10 cellular contexts compared by ENCODE assay signal in genomic region chrX:40278340-40279090, GRCh38.
DNase-seq lines count a peak whose midpoint lies in the region; ATAC-seq and TF ChIP-seq lines count a peak whose summit lies in the region.
"Had no signal": no experiment of that assay in that cellular context is flagged by ENCODE, and none has a peak within 500 bp of the region (broad histone marks: within the 10 kb centered on the region; RNA-seq: fewer than 3 reads in every experiment).

No MANE protein-coding gene starts in this region.

- POLR2A ChIA-PET in T-cell (lab: Charles Lee), result interaction anchor here (0.6 to 0.7 kb wide), 2 partner anchors 102 to 1962 kb away, joined by 3 to 5 read pairs; no protein-coding TSS in a partner anchor

- no peak overlapping the region for H3K27ac ChIP-seq in lower lobe of right lung

- H3K36me3 Mint-ChIP-seq in T-cell (no peaks in the 10 kb centered on the region), glutamatergic neuron (ENCODE audit: unreplicated experiment) (no peaks in the 10 kb centered on the region)
- no peaks in the 10 kb centered on the region for H3K36me3 Mint-ChIP-seq in activated T-helper 17 cell treated with anti-CD3 and anti-CD28 coated beads, Interleukin-2, amount 50 U/mL, for 72 hours (ENCODE audit: low read depth)

- no peaks in the 10 kb centered on the region for H3K36me3 ChIP-seq in lower lobe of right lung

- CTCF ChIA-PET in T-cell (lab: Charles Lee), result interaction anchor here (0.5 to 1.0 kb wide), 3 partner anchors 342 to 731 kb away, joined by 3 read pairs; no protein-coding TSS in a partner anchor

- intact Hi-C loops in lower lobe of right lung (cut with DNase I), result no loop called here

- H3K4me3 Mint-ChIP-seq in T-cell (peak overlapping the region in 1 of 3 donors; percentile 13), glutamatergic neuron (ENCODE audit: unreplicated experiment) (no peak overlapping the region)
- H3K4me3 Mint-ChIP-seq in activated T-helper 17 cell treated with anti-CD3 and anti-CD28 coated beads, Interleukin-2, amount 50 U/mL, for 72 hours, result peak overlapping the region; percentile 43
- H3K4me3 Mint-ChIP-seq: B cell had no signal

- TF ChIP-seq CTCF in AG10803 (conservative IDR thresholded peaks at IDR 0.05; ENCODE audit: low read length) (no peak), lower lobe of right lung (IDR thresholded peaks at IDR 0.05) (no peak), glutamatergic neuron (IDR thresholded peaks at IDR 0.05; ENCODE audit: partially characterized antibody, unreplicated experiment) (no peak)

- H3K27me3 ChIP-seq in lower lobe of right lung (ENCODE audit: low read depth), result no peaks in the 10 kb centered on the region

- H3K27me3 Mint-ChIP-seq in T-cell (peaks cover 0 to 11% of the 10 kb centered on the region in 2 donors), glutamatergic neuron (ENCODE audit: unreplicated experiment) (no peaks in the 10 kb centered on the region)
- H3K27me3 Mint-ChIP-seq in activated T-helper 17 cell treated with anti-CD3 and anti-CD28 coated beads, Interleukin-2, amount 50 U/mL, for 72 hours, result no peaks in the 10 kb centered on the region
- H3K27me3 Mint-ChIP-seq: B cell had no signal

- H3K4me1 Mint-ChIP-seq in T-cell (peaks cover 20 to 40% (median 31%) of the 10 kb centered on the region in 3 donors), glutamatergic neuron (ENCODE audit: low read depth, unreplicated experiment) (peaks cover 1% of the 10 kb centered on the region)
- H3K4me1 Mint-ChIP-seq in activated T-helper 17 cell treated with anti-CD3 and anti-CD28 coated beads, Interleukin-2, amount 50 U/mL, for 72 hours, result peaks cover 12% of the 10 kb centered on the region

- DNase-seq in AG10803 (ENCODE audit: low read depth) (peak; percentile 22), T-cell (peak in 33 of 34 experiments; percentile 17 to 71 (median 50)), lower lobe of right lung (no peak), glutamatergic neuron (no peak), SW 1271 (lab: John Stamatoyannopoulos, UW) (no peak), HT-29 (ENCODE audit: low spot score) (no peak), SW480 (ENCODE audit: low spot score) (no peak)
- DNase-seq: NCI-H1694 had no signal

- H3K27ac Mint-ChIP-seq in T-cell (peak overlapping the region; percentile 88 to 90), glutamatergic neuron (ENCODE audit: unreplicated experiment) (no peak overlapping the region)
- peak overlapping the region; percentile 79 for H3K27ac Mint-ChIP-seq in activated T-helper 17 cell treated with anti-CD3 and anti-CD28 coated beads, Interleukin-2, amount 50 U/mL, for 72 hours
- H3K27ac Mint-ChIP-seq: B cell had no signal

- no peaks in the 10 kb centered on the region for H3K9me3 ChIP-seq in lower lobe of right lung

- H3K4me1 ChIP-seq in lower lobe of right lung, result no peaks in the 10 kb centered on the region

- peak; percentile 61 to 84 (median 72) for ATAC-seq in T-cell (replicated peaks in 1 of 4)
- ATAC-seq in activated T-helper 17 cell treated with anti-CD3 and anti-CD28 coated beads, Interleukin-2, amount 50 U/mL, for 72 hours (replicated peaks), result peak; percentile 79
- peak; percentile 38 to 56 for ATAC-seq in lower lobe of right lung

- no peak overlapping the region for H3K4me3 ChIP-seq in AG10803 (ENCODE audit: low read length)
- no peak overlapping the region for H3K4me3 ChIP-seq in lower lobe of right lung

- H3K9me3 Mint-ChIP-seq in T-cell (peaks cover 0 to 4% (median 0%) of the 10 kb centered on the region in 3 donors), glutamatergic neuron (ENCODE audit: unreplicated experiment) (no peaks in the 10 kb centered on the region)
- no peaks in the 10 kb centered on the region for H3K9me3 Mint-ChIP-seq in activated T-helper 17 cell treated with anti-CD3 and anti-CD28 coated beads, Interleukin-2, amount 50 U/mL, for 72 hours

Comparison
In these comparisons a context has a peak if more than half of its experiments do, and no peak if none do; other contexts are left out.
1. DNase-seq: peak in AG10803 (single experiment) and T-cell (33 of 34); none in lower lobe of right lung (single experiment), glutamatergic neuron (single experiment), SW 1271 (0 of 2), HT-29 (single experiment) and SW480 (single experiment).
2. Peak in every context shown above with its lines, with median percentiles within 50 percentile points of each other: ATAC-seq.